ENCODE assay signal across 9 cellular contexts in genomic region chr17:1724869-1725641, GRCh38. TPM values are rescaled to one million over a fixed set of nuclear protein-coding genes. Genes with fewer than 3 reads are reported as not detected.
DNase-seq lines count a peak whose midpoint lies in the region; ATAC-seq, FAIRE-seq and TF ChIP-seq lines count a peak whose summit lies in the region.
"Had no signal": no experiment of that assay in that cellular context is flagged by ENCODE, and none has a peak within 500 bp of the region (broad histone marks: within the 10 kb centered on the region; RNA-seq: fewer than 3 reads in every experiment).

No MANE protein-coding gene starts in this region.

- FAIRE-seq in small intestine (lab: Jason Lieb, UNC): no peak

- intact Hi-C loops in A673 (cut with micrococcal nuclease; ENCODE audit: unreplicated experiment): loop anchor here (5.0 kb wide), 1 partner anchor 37 kb away; the partner anchor contains the start of gene SERPINF1

- H3K4me3 ChIP-seq in A673 (ENCODE audit: low read depth, low read length, poor library complexity, severe bottlenecking) (peak overlapping the region; percentile 71), HUES6 (ENCODE audit: low read depth, low read length) (peak overlapping the region; percentile 59), iPS-15b (ENCODE audit: low read depth, low read length) (peak overlapping the region; percentile 55), small intestine (ENCODE audit: low read depth in 1 of 2, low read length in 2 of 2) (peak overlapping the region; percentile 70 to 94)

- 7 to 20% (median 13%) methylated on average over 32 to 51 of the region's 51 CpGs for WGBS in small intestine, 3 donors

- POLR2A ChIA-PET in A673 (lab: Charles Lee; ENCODE audit: low non-redundant PET): no interaction called here
- POLR2A ChIA-PET in activated naive CD8-positive, alpha-beta T cell treated with anti-CD3 and anti-CD28 coated beads, Interleukin-2, amount 10 ng/mL, durations not matched to agents 7 days and 5 days (lab: Charles Lee): interaction anchor here (1.0 to 1.5 kb wide), 6 partner anchors 9 to 145 kb away, joined by 3 to 9 read pairs (median 4); no protein-coding TSS in a partner anchor

- H3K27me3 ChIP-seq in A673 (replicated peaks; ENCODE audit: insufficient read depth, low read depth, low read length, poor library complexity) (no peaks in the 10 kb centered on the region), HUES6 (ENCODE audit: control insufficient read depth, insufficient read depth, low read length) (no peaks in the 10 kb centered on the region), iPS-15b (ENCODE audit: control insufficient read depth, insufficient read depth, low read length) (no peaks in the 10 kb centered on the region), small intestine (ENCODE audit: control insufficient read depth in 2 of 2, insufficient read depth in 2 of 2, low read length in 2 of 2) (no peaks in the 10 kb centered on the region)

- H3K9ac ChIP-seq in HUES6 (ENCODE audit: low read length): peak overlapping the region; percentile 57
- H3K9ac ChIP-seq in iPS-15b (ENCODE audit: low read depth, low read length): peak overlapping the region; percentile 54

- H3K36me3 Mint-ChIP-seq in activated naive CD8-positive, alpha-beta T cell treated with anti-CD3 and anti-CD28 coated beads, Interleukin-2, amount 10 ng/mL, durations not matched to agents 7 days and 5 days: peaks cover 11% of the 10 kb centered on the region

- BruUV-seq in A673 (replicated peaks; lab: Mats Ljungman, UMichigan): no TSS peak

- H3K4me1 Mint-ChIP-seq in activated naive CD8-positive, alpha-beta T cell treated with anti-CD3 and anti-CD28 coated beads, Interleukin-2, amount 10 ng/mL, durations not matched to agents 7 days and 5 days: peaks cover 30% of the 10 kb centered on the region

- H3K27ac Mint-ChIP-seq in activated naive CD8-positive, alpha-beta T cell treated with anti-CD3 and anti-CD28 coated beads, Interleukin-2, amount 10 ng/mL, durations not matched to agents 7 days and 5 days: peak overlapping the region; percentile 58

- H3K36me3 ChIP-seq in A673 (ENCODE audit: insufficient read depth, low read length, poor library complexity, severe bottlenecking) (no peaks in the 10 kb centered on the region), HUES6 (ENCODE audit: control insufficient read depth, insufficient read depth, low read length) (peaks cover 6% of the 10 kb centered on the region; the same call in 1 of the 2 replicates), iPS-15b (ENCODE audit: control insufficient read depth, insufficient read depth, low read length) (peaks cover 5% of the 10 kb centered on the region), small intestine (ENCODE audit: control insufficient read depth in 2 of 2, insufficient read depth in 2 of 2, low read length in 2 of 2) (peaks cover 0 to 3% of the 10 kb centered on the region in 2 donors)

- peak overlapping the region; percentile 77 for H3K4me3 Mint-ChIP-seq in activated naive CD8-positive, alpha-beta T cell treated with anti-CD3 and anti-CD28 coated beads, Interleukin-2, amount 10 ng/mL, durations not matched to agents 7 days and 5 days

- H3K9me3 ChIP-seq in A673 (ENCODE audit: low read depth, low read length, poor library complexity, severe bottlenecking): no peaks in the 10 kb centered on the region
- H3K9me3 ChIP-seq in HUES6 (ENCODE audit: control insufficient read depth, insufficient read depth, low read depth, low read length): no peaks in the 10 kb centered on the region
- no peaks in the 10 kb centered on the region for H3K9me3 ChIP-seq in iPS-15b (ENCODE audit: control insufficient read depth, insufficient read depth, low read length)
- no peaks in the 10 kb centered on the region for H3K9me3 ChIP-seq in small intestine (ENCODE audit: control insufficient read depth, low read depth)

- no peaks in the 10 kb centered on the region for H3K27me3 Mint-ChIP-seq in activated naive CD8-positive, alpha-beta T cell treated with anti-CD3 and anti-CD28 coated beads, Interleukin-2, amount 10 ng/mL, durations not matched to agents 7 days and 5 days

- CTCF ChIA-PET in A673 (lab: Charles Lee): interaction anchor here (0.5 kb wide), 1 partner anchor 158 kb away, joined by 4 read pairs; no protein-coding TSS in a partner anchor

- H3K27ac ChIP-seq in A673 (ENCODE audit: low read depth, low read length, poor library complexity, severe bottlenecking) (peak overlapping the region; percentile 65), HUES6 (ENCODE audit: low read depth, low read length) (no peak overlapping the region), small intestine (ENCODE audit: low read depth in 1 of 2, low read length in 1 of 2) (peak overlapping the region; percentile 8 to 66)

- ATAC-seq in GM19025 (IDR thresholded peaks at IDR 0.05; ENCODE audit: low read depth, unreplicated experiment): peak; percentile 29
- ATAC-seq in activated naive CD8-positive, alpha-beta T cell treated with anti-CD3 and anti-CD28 coated beads, Interleukin-2, amount 10 ng/mL, durations not matched to agents 7 days and 5 days (ENCODE audit: low read depth): peak; percentile 62

- H3K4me1 ChIP-seq in A673 (ENCODE audit: insufficient read depth, low read length, poor library complexity, severe bottlenecking) (peaks cover 3% of the 10 kb centered on the region), HUES6 (ENCODE audit: control insufficient read depth, insufficient read depth, low read length) (peaks cover 6% of the 10 kb centered on the region; the same call in 1 of the 2 replicates), iPS-15b (ENCODE audit: control insufficient read depth, insufficient read depth, low read length) (no peaks in the 10 kb centered on the region), small intestine (ENCODE audit: control insufficient read depth in 2 of 2, insufficient read depth in 1 of 2, low read depth in 1 of 2, low read length in 1 of 2) (peaks cover 4 to 5% of the 10 kb centered on the region in 2 donors)

- H3K9me3 Mint-ChIP-seq in activated naive CD8-positive, alpha-beta T cell treated with anti-CD3 and anti-CD28 coated beads, Interleukin-2, amount 10 ng/mL, durations not matched to agents 7 days and 5 days: no peaks in the 10 kb centered on the region

- peak; percentile 28 for DNase-seq in A673 (ENCODE audit: low spot score)
- no peak for DNase-seq in activated naive CD8-positive, alpha-beta T cell treated with anti-CD3 and anti-CD28 coated beads, Interleukin-2, amount 10 ng/mL, durations not matched to agents 7 days and 5 days
- DNase-seq in small intestine: no peak
- no peak for DNase-seq in NCI-H774 (lab: John Stamatoyannopoulos, UW)
- no peak for DNase-seq in activated CD4-positive, alpha-beta T cell treated with anti-CD3 and anti-CD28 coated beads for 1 hour

- TF ChIP-seq CTCF in A673 (conservative IDR thresholded peaks at IDR 0.05; ENCODE audit: low read depth, low read length): no peak

RNA-seq across cellular contexts. Expression of gene WDR81, which starts 0.6 kb away (rescaled TPM):
- total RNA-seq in A673 (2021): 18.6 and 19.4 TPM in 2 replicates
- 10 to 100 TPM; 35.8 to 36.7 TPM for total RNA-seq in activated naive CD8-positive, alpha-beta T cell treated with anti-CD3 and anti-CD28 coated beads, Interleukin-2, amount 10 ng/mL, durations not matched to agents 7 days and 5 days
- polyA plus RNA-seq in small intestine: 10 to 100 TPM; 14.6 to 18.0 (median 14.8) TPM

RNA-seq across cellular contexts. Expression of gene TLCD2, which starts 14.9 kb away (rescaled TPM):
- 2.1 and 4.2 TPM in 2 replicates for total RNA-seq in A673 (2021)
- total RNA-seq in activated naive CD8-positive, alpha-beta T cell treated with anti-CD3 and anti-CD28 coated beads, Interleukin-2, amount 10 ng/mL, durations not matched to agents 7 days and 5 days: under 1 TPM; 0.20 to 0.30 TPM
- 10 to 100 TPM in 1 of 3 donors, 1 to 10 TPM in 2; 5.1 to 10.3 (median 7.8) TPM for polyA plus RNA-seq in small intestine

RNA-seq across cellular contexts. Expression of gene SERPINF2, which starts 17.6 kb away (rescaled TPM):
- total RNA-seq in A673 (2021): 0.28 and 0.37 TPM in 2 replicates
- under 1 TPM; 0.23 to 0.33 TPM for total RNA-seq in activated naive CD8-positive, alpha-beta T cell treated with anti-CD3 and anti-CD28 coated beads, Interleukin-2, amount 10 ng/mL, durations not matched to agents 7 days and 5 days
- 1 to 10 TPM in 2 of 3 donors, under 1 TPM in 1; 0.89 to 4.5 (median 1.6) TPM for polyA plus RNA-seq in small intestine
- total RNA-seq: glomerular endothelial cell had no signal

RNA-seq across cellular contexts. Expression of gene SERPINF1, which starts 36.8 kb away (rescaled TPM):
- total RNA-seq in A673 (2021): 47.8 and 91.0 TPM in 2 replicates
- total RNA-seq in activated naive CD8-positive, alpha-beta T cell treated with anti-CD3 and anti-CD28 coated beads, Interleukin-2, amount 10 ng/mL, durations not matched to agents 7 days and 5 days: 1 to 10 TPM; 2.2 to 2.8 TPM
- polyA plus RNA-seq in small intestine: 100 to 1,000 TPM in 1 of 3 donors, 10 to 100 TPM in 1, 1 to 10 TPM in 1; 7.2 to 118 (median 20.8) TPM

RNA-seq across cellular contexts. Expression of gene PRPF8, which starts 40.4 kb away (rescaled TPM):
- 439 and 450 TPM in 2 replicates for total RNA-seq in A673 (2021)
- total RNA-seq in activated naive CD8-positive, alpha-beta T cell treated with anti-CD3 and anti-CD28 coated beads, Interleukin-2, amount 10 ng/mL, durations not matched to agents 7 days and 5 days: 100 to 1,000 TPM; 346 to 350 TPM
- polyA plus RNA-seq in small intestine: 10 to 100 TPM; 61.1 to 87.2 (median 62.8) TPM
